In the genomic region with DNA sequence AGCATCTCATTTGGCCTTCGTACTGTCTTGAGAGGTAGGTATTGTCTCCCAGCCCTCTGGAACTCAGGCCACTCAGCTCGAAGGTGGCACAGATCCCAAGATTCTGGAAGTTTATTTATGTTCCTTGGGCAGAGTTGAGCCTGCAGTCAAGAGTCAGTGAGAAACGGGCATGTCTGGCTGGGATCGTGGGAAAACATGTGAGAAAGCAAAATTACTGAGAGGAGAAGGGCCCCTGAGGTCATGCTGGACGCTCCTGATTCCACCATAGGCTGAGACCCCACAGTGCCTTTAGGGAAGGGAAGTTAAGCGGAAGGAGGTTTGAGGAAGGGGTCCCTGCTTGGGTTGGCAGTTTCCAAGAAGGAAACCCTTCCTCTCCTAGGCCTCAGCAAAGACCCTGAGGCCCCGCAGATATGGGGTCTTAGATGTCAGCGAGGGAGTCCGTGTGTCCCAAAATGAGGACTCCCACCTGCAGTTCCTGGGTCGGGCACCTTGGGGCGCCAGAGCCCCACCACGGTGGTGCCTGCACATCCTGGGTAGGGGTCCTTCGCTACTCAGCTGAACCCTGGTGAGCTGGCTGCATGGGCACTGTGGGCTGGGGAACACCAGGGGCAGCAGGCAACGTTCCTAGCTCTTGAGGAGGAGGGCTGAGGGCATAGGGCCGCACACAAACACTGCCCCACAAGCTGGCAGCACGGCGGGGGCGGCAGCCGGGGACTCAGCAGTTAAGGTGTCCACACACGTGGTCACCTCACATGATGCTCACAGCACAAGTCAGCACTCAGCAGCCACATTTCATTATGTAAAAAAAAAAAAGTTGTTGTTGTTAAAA, we compare ENCODE assay signal across 8 cellular contexts. TPM values are rescaled to one million over a fixed set of nuclear protein-coding genes. Genes with fewer than 3 reads are reported as not detected.
A peak's percentile ranks its signal among the peaks of the same experiment; 100 is the strongest.
DNase-seq lines count a peak whose midpoint lies in the region; ATAC-seq and TF ChIP-seq lines count a peak whose summit lies in the region.

No MANE protein-coding gene starts in this region.

- TF ChIP-seq CTCF in GM12874 (IDR thresholded peaks at IDR 0.05; ENCODE audit: insufficient read depth, low read depth, low read length) (peak; percentile 80), mesothelial cell of epicardium (IDR thresholded peaks at IDR 0.05; ENCODE audit: unreplicated experiment) (peak; percentile 50), uterus (IDR thresholded peaks at IDR 0.05) (peak; percentile 37 to 59 (median 53))

- no peaks in the 10 kb centered on the region for H3K9me3 ChIP-seq in uterus

- no peak overlapping the region for H3K4me3 ChIP-seq in uterus

- no peak for ATAC-seq in GM18909 (IDR thresholded peaks at IDR 0.05; ENCODE audit: poor library complexity, unreplicated experiment)

- no peaks in the 10 kb centered on the region for H3K9me3 Mint-ChIP-seq in mesothelial cell of epicardium

- H3K4me3 Mint-ChIP-seq in mesothelial cell of epicardium, result no peak overlapping the region

- H3K27me3 Mint-ChIP-seq in mesothelial cell of epicardium (ENCODE audit: low read depth), result no peaks in the 10 kb centered on the region

- H3K27me3 ChIP-seq in uterus, result no peaks in the 10 kb centered on the region

- DNase-seq in OCI-M1 (lab: John Stamatoyannopoulos, UW) (peak; percentile 44), mesothelial cell of epicardium (ENCODE audit: low spot score in 2 of 2, unreplicated experiment in 2 of 2) (peak in 1 of 2 experiments; percentile 66), uterus (no peak), DMS153 treated with DMSO at 0.1 percent for 48 hours (lab: John Stamatoyannopoulos, UW; ENCODE audit: unreplicated experiment) (no peak), NCI-H2107 treated with DMSO at 0.1 percent for 48 hours (lab: John Stamatoyannopoulos, UW; ENCODE audit: unreplicated experiment) (no peak)

- peak overlapping the region; percentile 31 for H3K27ac Mint-ChIP-seq in mesothelial cell of epicardium

- intact Hi-C loops in uterus (cut with DNase I; ENCODE audit: low total_unique reads), result no loop called here

- no peaks in the 10 kb centered on the region for H3K36me3 ChIP-seq in uterus

- H3K4me1 Mint-ChIP-seq in mesothelial cell of epicardium, result peaks cover 18% of the 10 kb centered on the region

- no peak for TF ChIP-seq POLR2A in uterus (IDR thresholded peaks at IDR 0.05)

- H3K27ac ChIP-seq in cingulate gyrus (ENCODE audit: low read depth, low read length), result peak overlapping the region; percentile 72
- peak overlapping the region; percentile 71 to 78 for H3K27ac ChIP-seq in uterus

- H3K4me1 ChIP-seq in uterus, result peaks cover 0 to 12% of the 10 kb centered on the region in 2 donors

- peaks cover 11% of the 10 kb centered on the region for H3K36me3 Mint-ChIP-seq in mesothelial cell of epicardium

RNA-seq across cellular contexts. Expression of gene SEMA4A, which starts 12.3 kb away (rescaled TPM):
- 18.7 to 21.0 TPM (median 19.8 TPM) in 3 replicates for total RNA-seq in mesothelial cell of epicardium
- 1 to 10 TPM in 3 of 4 donors, not detected in 1; 3.1 to 8.2 (median 4.1) TPM for total RNA-seq in uterus

RNA-seq across cellular contexts. Expression of gene LMNA, which starts 26.6 kb away (rescaled TPM):
- total RNA-seq in mesothelial cell of epicardium (91.7 to 96.9 TPM (median 92.4 TPM) in 3 replicates), uterus (100 to 1,000 TPM; 245 to 533 (median 373) TPM)

RNA-seq across cellular contexts. Expression of gene SLC25A44, which starts 52.8 kb away (rescaled TPM):
- total RNA-seq in mesothelial cell of epicardium, result 15.4 to 18.7 TPM (median 18.4 TPM) in 3 replicates
- total RNA-seq in uterus, result 10 to 100 TPM in 2 of 4 donors, 1 to 10 TPM in 2; 5.9 to 26.9 (median 11.1) TPM

RNA-seq across cellular contexts. Expression of gene MEX3A, which starts 58.8 kb away (rescaled TPM):
- total RNA-seq in mesothelial cell of epicardium (107 to 112 TPM (median 112 TPM) in 3 replicates), uterus (10 to 100 TPM in 1 of 4 donors, 1 to 10 TPM in 1, under 1 TPM in 2; 0.29 to 13.3 (median 2.0) TPM)
